Comparison of ENCODE assay signal across 1 cellular context in the genomic region with DNA sequence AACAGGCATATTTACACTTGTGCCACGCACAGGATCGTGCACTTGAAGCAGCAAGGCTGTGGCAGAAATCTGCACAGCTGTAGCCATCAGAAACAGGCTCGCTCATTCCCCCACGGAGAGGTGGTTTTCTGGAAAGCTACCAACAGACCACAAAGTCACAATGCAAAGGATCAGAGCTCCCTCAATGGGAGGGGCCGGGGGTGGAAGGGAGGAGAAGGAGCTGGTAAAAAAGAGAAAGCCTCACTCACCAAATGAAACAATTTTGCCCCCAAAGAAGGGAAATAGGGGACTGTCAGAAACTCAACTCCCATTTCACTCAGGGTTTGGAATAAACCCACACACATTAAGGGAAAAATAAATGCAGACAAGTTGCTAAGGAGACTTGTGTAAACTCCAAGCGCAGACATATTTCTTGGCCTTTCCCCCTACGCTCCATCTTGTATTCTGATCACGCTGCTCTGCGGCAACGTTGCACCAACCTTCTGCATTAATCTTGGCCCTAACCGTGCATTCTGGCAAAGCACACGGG.
TF ChIP-seq lines count a peak whose summit lies in the region.

No MANE protein-coding gene starts in this region.

TF ChIP-seq in IMR-90, 13 proteins besides CTCF, POLR2A, EP300 and RAD21 (continued from another document):
- TF ChIP-seq, protein P1, sequence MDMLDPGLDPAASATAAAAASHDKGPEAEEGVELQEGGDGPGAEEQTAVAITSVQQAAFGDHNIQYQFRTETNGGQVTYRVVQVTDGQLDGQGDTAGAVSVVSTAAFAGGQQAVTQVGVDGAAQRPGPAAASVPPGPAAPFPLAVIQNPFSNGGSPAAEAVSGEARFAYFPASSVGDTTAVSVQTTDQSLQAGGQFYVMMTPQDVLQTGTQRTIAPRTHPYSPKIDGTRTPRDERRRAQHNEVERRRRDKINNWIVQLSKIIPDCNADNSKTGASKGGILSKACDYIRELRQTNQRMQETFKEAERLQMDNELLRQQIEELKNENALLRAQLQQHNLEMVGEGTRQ (IDR thresholded peaks at IDR 0.05; ENCODE audit: low read depth, low read length): no peak
- no peak for TF ChIP-seq NFE2L2 (IDR thresholded peaks at IDR 0.05; ENCODE audit: low read depth, low read length)
- TF ChIP-seq MXI1 (IDR thresholded peaks at IDR 0.05; ENCODE audit: borderline replicate concordance, low read depth, low read length): no peak
- no peak for TF ChIP-seq MAZ (IDR thresholded peaks at IDR 0.05; ENCODE audit: borderline replicate concordance, low read depth, low read length)
- no peak for TF ChIP-seq SMC3 (IDR thresholded peaks at IDR 0.05; ENCODE audit: low read depth, low read length)
- no peak for TF ChIP-seq BHLHE40 (IDR thresholded peaks at IDR 0.05; ENCODE audit: low read depth, low read length)
- no peak for TF ChIP-seq MAFK (IDR thresholded peaks at IDR 0.05; ENCODE audit: low read depth, low read length)
- TF ChIP-seq CHD1 (IDR thresholded peaks at IDR 0.05; ENCODE audit: low read depth, low read length): no peak
- no peak for TF ChIP-seq RFX5 (IDR thresholded peaks at IDR 0.05; ENCODE audit: low read depth, low read length)
- TF ChIP-seq RCOR1 (IDR thresholded peaks at IDR 0.05; ENCODE audit: insufficient replicate concordance, low read length): no peak
